In genomic region chr4:25861951-25862410, GRCh38 we compare ENCODE assay signal across 8 cellular contexts. TPM values are rescaled to one million over a fixed set of nuclear protein-coding genes. Genes with fewer than 3 reads are reported as not detected.
A peak's percentile ranks its signal among the peaks of the same experiment; 100 is the strongest.
DNase-seq lines count a peak whose midpoint lies in the region; ATAC-seq and TF ChIP-seq lines count a peak whose summit lies in the region.

No MANE protein-coding gene starts in this region.

- no peaks in the 10 kb centered on the region for H3K27me3 Mint-ChIP-seq in activated T-helper 1 cell treated with anti-CD3 and anti-CD28 coated beads, Interleukin-12 subunit alpha, Interleukin-12 subunit beta, Interleukin-2, Interleukin-4 antibody, amounts not matched to agents 30 ng/mL and 10 ng/mL and 1 ng/mL, durations not matched to agents 14 hours and 24 hours and 36 hours (ENCODE audit: insufficient read depth)

- H3K27me3 ChIP-seq in heart left ventricle (no peaks in the 10 kb centered on the region), psoas muscle (ENCODE audit: insufficient read depth in 3 of 3, low read length in 2 of 3) (peaks cover 0 to 25% (median 0%) of the 10 kb centered on the region in 3 donors)

- H3K9me3 Mint-ChIP-seq in activated T-helper 1 cell treated with anti-CD3 and anti-CD28 coated beads, Interleukin-12 subunit alpha, Interleukin-12 subunit beta, Interleukin-2, Interleukin-4 antibody, amounts not matched to agents 30 ng/mL and 10 ng/mL and 1 ng/mL, durations not matched to agents 14 hours and 24 hours and 36 hours, result no peaks in the 10 kb centered on the region

- H3K4me1 Mint-ChIP-seq in activated T-helper 1 cell treated with anti-CD3 and anti-CD28 coated beads, Interleukin-12 subunit alpha, Interleukin-12 subunit beta, Interleukin-2, Interleukin-4 antibody, amounts not matched to agents 30 ng/mL and 10 ng/mL and 1 ng/mL, durations not matched to agents 14 hours and 24 hours and 36 hours (ENCODE audit: low read depth), result peaks cover 48% of the 10 kb centered on the region

- peak overlapping the region; percentile 99 for H3K27ac Mint-ChIP-seq in activated T-helper 1 cell treated with anti-CD3 and anti-CD28 coated beads, Interleukin-12 subunit alpha, Interleukin-12 subunit beta, Interleukin-2, Interleukin-4 antibody, amounts not matched to agents 30 ng/mL and 10 ng/mL and 1 ng/mL, durations not matched to agents 14 hours and 24 hours and 36 hours

- peak overlapping the region in 11 of 12 donors; percentile 25 to 86 (median 68) for H3K27ac ChIP-seq in heart left ventricle
- peak overlapping the region; percentile 41 for H3K27ac ChIP-seq in psoas muscle

- no peak for TF ChIP-seq CTCF in heart left ventricle (IDR thresholded peaks at IDR 0.05)
- no peak for TF ChIP-seq CTCF in psoas muscle (IDR thresholded peaks at IDR 0.05)

- H3K36me3 Mint-ChIP-seq in activated T-helper 1 cell treated with anti-CD3 and anti-CD28 coated beads, Interleukin-12 subunit alpha, Interleukin-12 subunit beta, Interleukin-2, Interleukin-4 antibody, amounts not matched to agents 30 ng/mL and 10 ng/mL and 1 ng/mL, durations not matched to agents 14 hours and 24 hours and 36 hours (ENCODE audit: low read depth), result peaks cover 11% of the 10 kb centered on the region

- intact Hi-C loops in activated T-helper 1 cell treated with anti-CD3 and anti-CD28 coated beads, Interleukin-12 subunit alpha, Interleukin-12 subunit beta, Interleukin-2, Interleukin-4 antibody, amounts not matched to agents 30 ng/mL and 10 ng/mL and 1 ng/mL, durations not matched to agents 14 hours and 24 hours and 36 hours (cut with micrococcal nuclease), result loop anchor here (2.0 to 10.0 kb wide), 7 partner anchors 19 to 1153 kb away; partner anchors contain the start of genes PI4K2B, RBPJ, TBC1D19 and ZCCHC4
- intact Hi-C loops in heart left ventricle (cut with DNase I) (loop anchor here in 4 of 10 donors (5.0 to 10.0 kb wide), 2 partner anchors 50 to 53 kb away; partner anchors contain the start of gene SMIM20 (in 4 of the 4)), psoas muscle (cut with DNase I) (no loop called here)

- DNase-seq in CD1c-positive myeloid dendritic cell (ENCODE audit: extremely low spot score) (peak; percentile 60), MV-4-11 (lab: John Stamatoyannopoulos, UW) (peak; percentile 18), heart left ventricle (no peak), psoas muscle (no peak), inferior parietal cortex (ENCODE audit: extremely low spot score) (no peak), NCI-H226 (no peak)
- peak; percentile 27 for DNase-seq in activated T-helper 1 cell treated with anti-CD3 and anti-CD28 coated beads, Interleukin-12 subunit alpha, Interleukin-12 subunit beta, Interleukin-2, Interleukin-4 antibody, amounts not matched to agents 30 ng/mL and 10 ng/mL and 1 ng/mL, durations not matched to agents 14 hours and 24 hours and 36 hours (ENCODE audit: low spot score)

- H3K4me3 ChIP-seq in heart left ventricle (peak overlapping the region; percentile 62 to 94 (median 76)), psoas muscle (peak overlapping the region; percentile 77)

- H3K9me3 ChIP-seq in heart left ventricle, result no peaks in the 10 kb centered on the region
- no peaks in the 10 kb centered on the region for H3K9me3 ChIP-seq in psoas muscle

- H3K36me3 ChIP-seq in heart left ventricle (no peaks in the 10 kb centered on the region), psoas muscle (ENCODE audit: insufficient read depth in 1 of 2, low read depth in 1 of 2) (no peaks in the 10 kb centered on the region)

- no peak for TF ChIP-seq POLR2A in heart left ventricle (IDR thresholded peaks at IDR 0.05)

- peak overlapping the region; percentile 99 for H3K4me3 Mint-ChIP-seq in activated T-helper 1 cell treated with anti-CD3 and anti-CD28 coated beads, Interleukin-12 subunit alpha, Interleukin-12 subunit beta, Interleukin-2, Interleukin-4 antibody, amounts not matched to agents 30 ng/mL and 10 ng/mL and 1 ng/mL, durations not matched to agents 14 hours and 24 hours and 36 hours

- WGBS in heart left ventricle, 4 donors, result 1 to 2% (median 1%) methylated on average over 27 to 32 of the region's 32 CpGs
- 1 to 3% (median 2%) methylated on average over 20 to 32 of the region's 32 CpGs for WGBS in psoas muscle, 3 donors

- H3K4me1 ChIP-seq in heart left ventricle (peaks cover 0 to 50% (median 25%) of the 10 kb centered on the region in 12 donors), psoas muscle (peaks cover 11% of the 10 kb centered on the region)

- ATAC-seq in GM19463 (IDR thresholded peaks at IDR 0.05; ENCODE audit: unreplicated experiment), result peak; percentile 13
- peak in 3 of 4 donors; percentile 15 to 36 (median 31) for ATAC-seq in heart left ventricle
- peak in 2 of 4 donors; percentile 19 to 31 for ATAC-seq in psoas muscle

RNA-seq across cellular contexts. Expression of gene SEL1L3, which starts 0.8 kb away (rescaled TPM):
- total RNA-seq in activated T-helper 1 cell treated with anti-CD3 and anti-CD28 coated beads, Interleukin-12 subunit alpha, Interleukin-12 subunit beta, Interleukin-2, Interleukin-4 antibody, amounts not matched to agents 30 ng/mL and 10 ng/mL and 1 ng/mL, durations not matched to agents 14 hours and 24 hours and 36 hours, result 36.0 and 37.1 TPM in 2 replicates
- total RNA-seq in heart left ventricle (10 to 100 TPM in 2 of 9 donors, 1 to 10 TPM in 7; 2.1 to 20.7 (median 3.6) TPM), psoas muscle (1 to 10 TPM; 1.4 to 4.3 (median 3.0) TPM)
- polyA plus RNA-seq in heart left ventricle (1 to 10 TPM; 1.1 to 2.9 TPM), psoas muscle (1 to 10 TPM; 1.0 to 1.6 (median 1.3) TPM)

RNA-seq across cellular contexts. Expression of gene SMIM20, which starts 52.0 kb away (rescaled TPM):
- total RNA-seq in activated T-helper 1 cell treated with anti-CD3 and anti-CD28 coated beads, Interleukin-12 subunit alpha, Interleukin-12 subunit beta, Interleukin-2, Interleukin-4 antibody, amounts not matched to agents 30 ng/mL and 10 ng/mL and 1 ng/mL, durations not matched to agents 14 hours and 24 hours and 36 hours, result 19.2 and 21.5 TPM in 2 replicates
- total RNA-seq in heart left ventricle (10 to 100 TPM; 27.4 to 50.8 (median 37.2) TPM), psoas muscle (10 to 100 TPM; 30.9 to 47.6 (median 38.8) TPM)
- polyA plus RNA-seq in heart left ventricle (10 to 100 TPM; 40.3 to 42.3 TPM), psoas muscle (100 to 1,000 TPM in 1 of 3 donors, 10 to 100 TPM in 2; 51.6 to 100 (median 59.0) TPM)

Comparison
In these comparisons a context has a peak if more than half of its experiments do, and no peak if none do; other contexts are left out.
1. DNase-seq: peak in CD1c-positive myeloid dendritic cell (single experiment), MV-4-11 (single experiment) and activated T-helper 1 cell treated with anti-CD3 and anti-CD28 coated beads, Interleukin-12 subunit alpha, Interleukin-12 subunit beta, Interleukin-2, Interleukin-4 antibody, amounts not matched to agents 30 ng/mL and 10 ng/mL and 1 ng/mL, durations not matched to agents 14 hours and 24 hours and 36 hours (single experiment); none in heart left ventricle (0 of 5), psoas muscle (0 of 2), inferior parietal cortex (single experiment) and NCI-H226 (single experiment).